17 cellular contexts compared by ENCODE assay signal in the genomic region with DNA sequence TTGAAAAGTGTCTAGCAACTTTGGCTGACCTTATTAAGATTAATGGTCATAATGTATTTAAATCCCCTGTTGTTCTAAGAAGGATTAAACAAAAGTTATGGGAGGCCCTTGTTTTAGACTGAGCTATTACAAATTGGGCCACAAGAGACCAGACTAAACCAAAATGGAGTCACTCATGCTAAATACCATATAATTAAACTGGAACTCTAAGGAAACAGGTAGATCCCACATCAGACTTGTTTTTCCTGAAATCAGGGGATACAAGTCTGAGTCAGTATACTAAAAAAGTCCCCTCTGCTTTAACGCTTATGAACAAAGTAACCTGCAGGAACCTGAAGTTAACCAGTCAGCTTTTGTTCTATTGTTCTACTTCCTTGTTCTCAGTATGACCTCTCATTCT.
DNase-seq lines count a peak whose midpoint lies in the region; ATAC-seq and TF ChIP-seq lines count a peak whose summit lies in the region.
"Had no signal": no experiment of that assay in that cellular context is flagged by ENCODE, and none has a peak within 500 bp of the region (broad histone marks: within the 10 kb centered on the region; RNA-seq: fewer than 3 reads in every experiment).

No MANE protein-coding gene starts in this region.

- H3K4me1 Mint-ChIP-seq in WTC11, result peaks cover 27% of the 10 kb centered on the region
- H3K4me1 Mint-ChIP-seq: CD4-positive, alpha-beta memory T cell had no signal

- no peaks in the 10 kb centered on the region for H3K27me3 Mint-ChIP-seq in WTC11 (ENCODE audit: low read depth)
- H3K27me3 Mint-ChIP-seq: CD4-positive, alpha-beta memory T cell had no signal

- H3K36me3 Mint-ChIP-seq in WTC11, result peaks cover 47% of the 10 kb centered on the region
- H3K36me3 Mint-ChIP-seq: CD4-positive, alpha-beta memory T cell had no signal

- H3K4me3 ChIP-seq in epithelial cell of esophagus (ENCODE audit: low read length) (no peak overlapping the region), H7 (ENCODE audit: insufficient read depth, low read depth, low read length) (no peak overlapping the region)
- H3K4me3 ChIP-seq: GM23338, HAP-1 had no signal

- no peak overlapping the region for H3K4me3 Mint-ChIP-seq in WTC11
- H3K4me3 Mint-ChIP-seq: CD4-positive, alpha-beta memory T cell; GM23338; HFFc6 had no signal

- CTCF ChIA-PET in WTC11 (lab: Charles Lee), result no interaction called here

- H3K27me3 ChIP-seq in H7 (ENCODE audit: control insufficient read depth, insufficient read depth, low read length), result no peaks in the 10 kb centered on the region

- POLR2A ChIA-PET in WTC11 (lab: Charles Lee), result no interaction called here

- peaks cover 47% of the 10 kb centered on the region for H3K9me3 Mint-ChIP-seq in WTC11

- ATAC-seq in WTC11 (no peak), HG03565 (IDR thresholded peaks at IDR 0.05; ENCODE audit: unreplicated experiment) (no peak)
- ATAC-seq: GM23338 had no signal

- no peaks in the 10 kb centered on the region for H3K36me3 ChIP-seq in H7 (replicated peaks; ENCODE audit: control insufficient read depth, insufficient read depth, low read length)
- H3K36me3 ChIP-seq: HAP-1 had no signal

- no peak overlapping the region for H3K27ac Mint-ChIP-seq in WTC11
- H3K27ac Mint-ChIP-seq: CD4-positive, alpha-beta memory T cell; GM23338; HFFc6 had no signal

- TF ChIP-seq CTCF in WTC11 (IDR thresholded peaks at IDR 0.05), result no peak
- TF ChIP-seq CTCF in epithelial cell of esophagus (IDR thresholded peaks at IDR 0.05; ENCODE audit: insufficient read depth, low read depth, low read length, missing control alignments), result no peak

- DNase-seq in WTC11 (ENCODE audit: low spot score), result no peak
- peak; percentile 49 for DNase-seq in epithelial cell of esophagus (ENCODE audit: low read depth)
- peak; percentile 13 for DNase-seq in kidney tubule cell (ENCODE audit: low spot score)
- DNase-seq in activated T-cell treated with anti-CD3 and anti-CD28 coated beads, Interleukin-2, amount 50 U/mL, for 48 hours, result no peak
- no peak for DNase-seq in NCI-H1694 (lab: John Stamatoyannopoulos, UW)
- DNase-seq in H7, result no peak
- DNase-seq: C1 segment of cervical spinal cord; Calu3; CD4-positive, alpha-beta memory T cell; COR-L47; DMS53; DMS79 treated with DMSO at 0.1 percent for 48 hours; GF-D8; HFFc6 had no signal

TF ChIP-seq in WTC11, 78 proteins besides CTCF, POLR2A, EP300 and RAD21:
- TF ChIP-seq ZNF232 (CRISPR knock-in tag; IDR thresholded peaks at IDR 0.05) (no peak), GRHL2 (CRISPR knock-in tag; IDR thresholded peaks at IDR 0.05; ENCODE audit: insufficient replicate concordance, severe bottlenecking) (no peak), ZNF396 (CRISPR knock-in tag; IDR thresholded peaks at IDR 0.05; ENCODE audit: borderline replicate concordance) (peak; percentile 42; the same call in 1 of the 2 replicates), ELF4 (CRISPR knock-in tag; IDR thresholded peaks at IDR 0.05; ENCODE audit: low read depth) (no peak), ZNF423 (CRISPR knock-in tag; IDR thresholded peaks at IDR 0.05) (no peak)
- TF ChIP-seq, protein P1, sequence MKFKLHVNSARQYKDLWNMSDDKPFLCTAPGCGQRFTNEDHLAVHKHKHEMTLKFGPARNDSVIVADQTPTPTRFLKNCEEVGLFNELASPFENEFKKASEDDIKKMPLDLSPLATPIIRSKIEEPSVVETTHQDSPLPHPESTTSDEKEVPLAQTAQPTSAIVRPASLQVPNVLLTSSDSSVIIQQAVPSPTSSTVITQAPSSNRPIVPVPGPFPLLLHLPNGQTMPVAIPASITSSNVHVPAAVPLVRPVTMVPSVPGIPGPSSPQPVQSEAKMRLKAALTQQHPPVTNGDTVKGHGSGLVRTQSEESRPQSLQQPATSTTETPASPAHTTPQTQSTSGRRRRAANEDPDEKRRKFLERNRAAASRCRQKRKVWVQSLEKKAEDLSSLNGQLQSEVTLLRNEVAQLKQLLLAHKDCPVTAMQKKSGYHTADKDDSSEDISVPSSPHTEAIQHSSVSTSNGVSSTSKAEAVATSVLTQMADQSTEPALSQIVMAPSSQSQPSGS (CRISPR knock-in tag; IDR thresholded peaks at IDR 0.05; ENCODE audit: borderline replicate concordance, low read depth), result no peak
TF ChIP-seq in WTC11: peak in this region for 1.

Comparison
In these comparisons a context has a peak if more than half of its experiments do, and no peak if none do; other contexts are left out.
1. DNase-seq: peak in epithelial cell of esophagus (single experiment) and kidney tubule cell (single experiment); none in WTC11 (single experiment), activated T-cell treated with anti-CD3 and anti-CD28 coated beads, Interleukin-2, amount 50 U/mL, for 48 hours (0 of 2), NCI-H1694 (single experiment) and H7 (single experiment).